ENCODE assay signal across 21 cellular contexts in genomic region chr19:33552928-33553279, GRCh38. TPM values are rescaled to one million over a fixed set of nuclear protein-coding genes. Genes with fewer than 3 reads are reported as not detected.
A peak's percentile ranks its signal among the peaks of the same experiment; 100 is the strongest.
DNase-seq lines count a peak whose midpoint lies in the region; ATAC-seq, FAIRE-seq and TF ChIP-seq lines count a peak whose summit lies in the region.
"Had no signal": no experiment of that assay in that cellular context is flagged by ENCODE, and none has a peak within 500 bp of the region (broad histone marks: within the 10 kb centered on the region; RNA-seq: fewer than 3 reads in every experiment).

No MANE protein-coding gene starts in this region.

- H3K4me2 ChIP-seq in GM23338 (no peak overlapping the region), K562 (ENCODE audit: insufficient read depth, low read length) (no peak overlapping the region; the same call in 1 of the 2 replicates), PC-9 (no peak overlapping the region)
- H3K4me2 ChIP-seq: BLaER1 had no signal

- no peaks in the 10 kb centered on the region; the same call in 1 of the 3 replicates for H3K9me3 Mint-ChIP-seq in GM23338
- no peaks in the 10 kb centered on the region for H3K9me3 Mint-ChIP-seq in activated T-helper 2 cell treated with anti-CD3 and anti-CD28 coated beads, Interferon-gamma antibody, Interleukin-2, Interleukin-4, amounts not matched to agents 10 μg/mL and 5 μg/mL and 100 μg/mL, durations not matched to agents 14 hours and 24 hours and 36 hours
- H3K9me3 Mint-ChIP-seq: CD4-positive, alpha-beta memory T cell had no signal

- H3K27me3 ChIP-seq in GM23338 (ENCODE audit: insufficient read depth) (no peaks in the 10 kb centered on the region), K562 (ENCODE audit: control insufficient read depth in 2 of 2, insufficient read depth in 2 of 2, low read length in 2 of 2) (peaks cover 2 to 50% of the 10 kb centered on the region in 2 experiments; a peak in 3 of 5 replicates), sigmoid colon (no peaks in the 10 kb centered on the region), aorta (ENCODE audit: control insufficient read depth in 1 of 2, insufficient read depth in 2 of 2, low read length in 1 of 2) (no peaks in the 10 kb centered on the region), PC-9 (ENCODE audit: insufficient read depth, low read depth) (peaks cover 28% of the 10 kb centered on the region)
- H3K27me3 ChIP-seq: BLaER1 had no signal

- POLR2A ChIA-PET in K562 (lab: Yijun Ruan, JAX): no interaction called here
- POLR2A ChIA-PET in PC-9 (lab: Charles Lee; ENCODE audit: unreplicated experiment): no interaction called here

- H3K9me3 ChIP-seq in K562 (replicated peaks; ENCODE audit: control insufficient read depth, insufficient read depth, low read depth, low read length) (no peaks in the 10 kb centered on the region), sigmoid colon (no peaks in the 10 kb centered on the region), aorta (ENCODE audit: control insufficient read depth, low read length) (no peaks in the 10 kb centered on the region), PC-9 (ENCODE audit: insufficient read depth, low read depth) (no peaks in the 10 kb centered on the region)
- H3K9me3 ChIP-seq: BLaER1 had no signal

- H3K36me3 Mint-ChIP-seq in GM23338 (ENCODE audit: low read depth): no peaks in the 10 kb centered on the region
- H3K36me3 Mint-ChIP-seq in activated T-helper 2 cell treated with anti-CD3 and anti-CD28 coated beads, Interferon-gamma antibody, Interleukin-2, Interleukin-4, amounts not matched to agents 10 μg/mL and 5 μg/mL and 100 μg/mL, durations not matched to agents 14 hours and 24 hours and 36 hours (ENCODE audit: low read depth): no peaks in the 10 kb centered on the region
- H3K36me3 Mint-ChIP-seq: CD14-positive monocyte; CD4-positive, alpha-beta memory T cell had no signal

- WGBS in K562 (ENCODE audit: insufficient coverage, low coverage, missing lambda C conversion rate): 0% methylated on average over 4 of the region's 4 CpGs
- 93 to 97% methylated on average over 4 of the region's 4 CpGs for WGBS in sigmoid colon, 2 donors
- 87 to 92% methylated on average over 4 of the region's 4 CpGs for WGBS in aorta, 2 donors

- no peak for TF ChIP-seq CTCF in GM23338 (conservative IDR thresholded peaks at IDR 0.05; ENCODE audit: low read depth in 2 of 2)
- TF ChIP-seq CTCF in K562 (IDR thresholded peaks at IDR 0.05 in 2 of 3, conservative IDR thresholded peaks at IDR 0.05 in 1 of 3; ENCODE audit: insufficient read depth in 2 of 3, low read depth in 1 of 3, low read length in 3 of 3): no peak
- TF ChIP-seq CTCF in sigmoid colon (IDR thresholded peaks at IDR 0.05): no peak
- no peak for TF ChIP-seq CTCF in PC-9 (conservative IDR thresholded peaks at IDR 0.05)

- no peak overlapping the region for H3K9ac ChIP-seq in K562 (ENCODE audit: insufficient read depth in 1 of 2, low read depth in 2 of 2, low read length in 2 of 2)
- H3K9ac ChIP-seq: BLaER1, GM23248 had no signal

- intact Hi-C loops in K562 (cut with micrococcal nuclease): no loop called here
- intact Hi-C loops in sigmoid colon (cut with DNase I): no loop called here
- intact Hi-C loops in aorta (cut with DNase I): no loop called here
- intact Hi-C loops in PC-9 (cut with micrococcal nuclease; ENCODE audit: unreplicated experiment): no loop called here
- intact Hi-C loops in activated T-helper 2 cell treated with anti-CD3 and anti-CD28 coated beads, Interferon-gamma antibody, Interleukin-2, Interleukin-4, amounts not matched to agents 10 μg/mL and 5 μg/mL and 100 μg/mL, durations not matched to agents 14 hours and 24 hours and 36 hours (cut with micrococcal nuclease): no loop called here

- no peak for FAIRE-seq in K562 (lab: Jason Lieb, UNC)
- FAIRE-seq: GM12878, H54, HTR-8/SVneo had no signal

- no peak for TF ChIP-seq POLR2A in K562 (conservative IDR thresholded peaks at IDR 0.05)
- TF ChIP-seq POLR2A in sigmoid colon (IDR thresholded peaks at IDR 0.05): no peak

- DNase-seq in GM23338 (ENCODE audit: low spot score) (no peak), K562 (ENCODE audit: extremely low read depth in 1 of 4, low spot score in 3 of 4) (peak in 3 of 4 experiments; percentile 42 to 56 (median 49)), sigmoid colon (peak; percentile 40), aorta (peak; percentile 37 to 53), PC-9 (no peak)
- DNase-seq in activated T-helper 2 cell treated with anti-CD3 and anti-CD28 coated beads, Interferon-gamma antibody, Interleukin-2, Interleukin-4, amounts not matched to agents 10 μg/mL and 5 μg/mL and 100 μg/mL, durations not matched to agents 14 hours and 24 hours and 36 hours (ENCODE audit: low spot score): no peak
- DNase-seq: 8988T; Calu3; CD4-positive, alpha-beta memory T cell; DMS53; DND-41; EL; GM23248; HCEC 1CT; IMR-90 had no signal

- no peaks in the 10 kb centered on the region for H3K4me1 ChIP-seq in GM23338 (ENCODE audit: insufficient read depth)
- H3K4me1 ChIP-seq in K562 (replicated peaks in 1 of 2; ENCODE audit: control insufficient read depth in 2 of 2, insufficient read depth in 2 of 2, low read length in 2 of 2): no peaks in the 10 kb centered on the region
- no peaks in the 10 kb centered on the region for H3K4me1 ChIP-seq in sigmoid colon
- no peaks in the 10 kb centered on the region for H3K4me1 ChIP-seq in aorta (ENCODE audit: control insufficient read depth in 1 of 2, insufficient read depth in 2 of 2, low read length in 2 of 2)
- H3K4me1 ChIP-seq in PC-9 (replicated peaks; ENCODE audit: insufficient read depth): no peaks in the 10 kb centered on the region
- H3K4me1 ChIP-seq: BLaER1 had no signal

- H3F3A ChIP-seq in GM23338 (replicated peaks; ENCODE audit: low read depth) (no peaks in the 10 kb centered on the region), PC-9 (ENCODE audit: insufficient read depth, low read depth) (no peaks in the 10 kb centered on the region)

- CTCF ChIA-PET in K562 (lab: Yijun Ruan, JAX; ENCODE audit: low intra/inter-chr PET ratio) (no interaction called here), PC-9 (lab: Charles Lee) (no interaction called here)

- H3K27ac ChIP-seq in GM23338 (ENCODE audit: low read depth): no peak overlapping the region
- H3K27ac ChIP-seq in K562 (ENCODE audit: extremely low read depth, low read depth, low read length): no peak overlapping the region
- H3K27ac ChIP-seq in sigmoid colon: no peak overlapping the region
- H3K27ac ChIP-seq in aorta (ENCODE audit: low read depth in 1 of 2, low read length in 2 of 2): no peak overlapping the region
- H3K27ac ChIP-seq in PC-9: no peak overlapping the region
- H3K27ac ChIP-seq: BLaER1, GM23248 had no signal

- no peaks in the 10 kb centered on the region for H4K20me1 ChIP-seq in GM23338 (replicated peaks; ENCODE audit: insufficient read depth)
- peaks cover 5% of the 10 kb centered on the region; the same call in 1 of the 2 replicates for H4K20me1 ChIP-seq in K562 (replicated peaks; ENCODE audit: control insufficient read depth, insufficient read depth, low read length)
- H4K20me1 ChIP-seq in PC-9 (ENCODE audit: insufficient read depth): no peaks in the 10 kb centered on the region
- H4K20me1 ChIP-seq: BLaER1 had no signal

- no peak for ATAC-seq in GM23338
- peak; percentile 70; the same call in 2 of the 3 replicates for ATAC-seq in K562
- ATAC-seq in aorta (ENCODE audit: low FRiP score): no peak
- no peak for ATAC-seq in HG03432 (IDR thresholded peaks at IDR 0.05; ENCODE audit: unreplicated experiment)
- ATAC-seq: GM12878 had no signal

- TF ChIP-seq RAD21 in K562 (CRISPR knock-in tag; conservative IDR thresholded peaks at IDR 0.05 in 1 of 2, IDR thresholded peaks at IDR 0.05 in 1 of 2): no peak

- BruUV-seq in K562 (replicated peaks; lab: Mats Ljungman, UMichigan): no TSS peak
- no TSS peak for BruUV-seq in PC-9 (replicated peaks; lab: Mats Ljungman, UMichigan)

- H3K9me1 ChIP-seq in K562 (ENCODE audit: control insufficient read depth, insufficient read depth, low read length): peaks cover 3% of the 10 kb centered on the region

- peaks cover 17% of the 10 kb centered on the region for H3K4me1 Mint-ChIP-seq in GM23338
- no peaks in the 10 kb centered on the region for H3K4me1 Mint-ChIP-seq in activated T-helper 2 cell treated with anti-CD3 and anti-CD28 coated beads, Interferon-gamma antibody, Interleukin-2, Interleukin-4, amounts not matched to agents 10 μg/mL and 5 μg/mL and 100 μg/mL, durations not matched to agents 14 hours and 24 hours and 36 hours (ENCODE audit: low read depth)
- H3K4me1 Mint-ChIP-seq: CD14-positive monocyte; CD4-positive, alpha-beta memory T cell had no signal

- H3K79me2 ChIP-seq in GM23338 (replicated peaks; ENCODE audit: insufficient read depth) (no peaks in the 10 kb centered on the region), K562 (ENCODE audit: control insufficient read depth, insufficient read depth, low read length) (no peaks in the 10 kb centered on the region), PC-9 (ENCODE audit: low read depth) (no peaks in the 10 kb centered on the region)

- H3K36me3 ChIP-seq in GM23338 (ENCODE audit: insufficient read depth): no peaks in the 10 kb centered on the region
- H3K36me3 ChIP-seq in K562 (ENCODE audit: control insufficient read depth, insufficient read depth, low read length): no peaks in the 10 kb centered on the region
- H3K36me3 ChIP-seq in sigmoid colon: no peaks in the 10 kb centered on the region
- H3K36me3 ChIP-seq in aorta (ENCODE audit: control insufficient read depth in 1 of 2, insufficient read depth in 2 of 2, low read length in 1 of 2): no peaks in the 10 kb centered on the region
- H3K36me3 ChIP-seq in PC-9 (ENCODE audit: low read depth): no peaks in the 10 kb centered on the region
- H3K36me3 ChIP-seq: BLaER1 had no signal

- H3K27ac Mint-ChIP-seq in GM23338: no peak overlapping the region
- H3K27ac Mint-ChIP-seq in activated T-helper 2 cell treated with anti-CD3 and anti-CD28 coated beads, Interferon-gamma antibody, Interleukin-2, Interleukin-4, amounts not matched to agents 10 μg/mL and 5 μg/mL and 100 μg/mL, durations not matched to agents 14 hours and 24 hours and 36 hours: no peak overlapping the region

- H3K27me3 Mint-ChIP-seq in GM23338 (ENCODE audit: insufficient read depth, low read depth, poor library complexity): peaks cover 13% of the 10 kb centered on the region
- H3K27me3 Mint-ChIP-seq in activated T-helper 2 cell treated with anti-CD3 and anti-CD28 coated beads, Interferon-gamma antibody, Interleukin-2, Interleukin-4, amounts not matched to agents 10 μg/mL and 5 μg/mL and 100 μg/mL, durations not matched to agents 14 hours and 24 hours and 36 hours (ENCODE audit: low read depth): no peaks in the 10 kb centered on the region

- 0 out of 2 replicates have a peak overlapping the region, but pooled peaks have one; percentile 28 for H2AFZ ChIP-seq in GM23338
- no peak overlapping the region for H2AFZ ChIP-seq in K562 (ENCODE audit: low read depth, low read length)
- H2AFZ ChIP-seq in PC-9: no peak overlapping the region
- H2AFZ ChIP-seq: GM23248 had no signal

- H3K4me3 Mint-ChIP-seq in GM23338: no peak overlapping the region
- H3K4me3 Mint-ChIP-seq in activated T-helper 2 cell treated with anti-CD3 and anti-CD28 coated beads, Interferon-gamma antibody, Interleukin-2, Interleukin-4, amounts not matched to agents 10 μg/mL and 5 μg/mL and 100 μg/mL, durations not matched to agents 14 hours and 24 hours and 36 hours (ENCODE audit: low read depth): no peak overlapping the region
- H3K4me3 Mint-ChIP-seq: CD14-positive monocyte; CD4-positive, alpha-beta memory T cell had no signal

- no peaks in the 10 kb centered on the region; the same call in none of the 2 replicates for H3K9me2 ChIP-seq in GM23338 (ENCODE audit: insufficient read depth)
- H3K9me2 ChIP-seq in PC-9 (ENCODE audit: insufficient read depth): no peaks in the 10 kb centered on the region

- TF ChIP-seq EP300 in K562 (IDR thresholded peaks at IDR 0.05; ENCODE audit: low read length) (no peak), sigmoid colon (IDR thresholded peaks at IDR 0.05) (no peak)

- in situ Hi-C loops in K562 (cut with MboI): no loop called here

- H3K4me3 ChIP-seq in GM23338 (no peak overlapping the region), K562 (no peak overlapping the region), sigmoid colon (no peak overlapping the region), aorta (ENCODE audit: low read length in 2 of 2) (no peak overlapping the region), PC-9 (no peak overlapping the region)
- H3K4me3 ChIP-seq: BLaER1, GM12878, GM23248 had no signal

RNA-seq across cellular contexts. Expression of gene PEPD, which starts 31.3 kb away (rescaled TPM):
- 89.2 and 95.5 TPM in 2 replicates for total RNA-seq in GM23338 (2014; rRNA removed; shearing (Covaris generic))
- polyA plus RNA-seq in GM23338 (2016; fragmentation: Nextera tagmentation; extraction: Ambion mirVana): 81.7 and 84.7 TPM in 2 replicates
- total RNA-seq in K562 (2011; cell fraction: chromatin; rRNA removed; ENCODE audit: low replicate concordance): 9.8 and 14.8 TPM in 2 replicates
- total RNA-seq in K562 (2011; cell fraction: nucleolus; rRNA removed): 9.5 and 12.1 TPM in 2 replicates
- total RNA-seq in K562 (2011; cell fraction: nucleoplasm; rRNA removed): 7.6 and 9.6 TPM in 2 replicates
- total RNA-seq in K562 (2014; rRNA removed): 14.8 and 16.0 TPM in 2 replicates
- 12.4 and 12.8 TPM in 2 replicates for total RNA-seq in K562 (2014; rRNA removed; fragmentation: Illumina TruSeq; extraction: Trizol)
- total RNA-seq in K562 (2015; rRNA removed; fragmentation: Illumina TruSeq; extraction: Trizol): 14.4 and 14.6 TPM in 2 replicates
- 18.3 and 19.2 TPM in 2 replicates for total RNA-seq in K562 (2021)
- polyA plus RNA-seq in K562 (2011; rRNA removed): 13.8 and 18.9 TPM in 2 replicates
- 18.5 and 48.9 TPM in 2 replicates for polyA plus RNA-seq in K562 (2011; cell fraction: cytosol; rRNA removed)
- 8.5 and 13.7 TPM in 2 replicates for polyA plus RNA-seq in K562 (2011; cell fraction: nucleus; rRNA removed)
- 20.5 and 25.4 TPM in 2 replicates for polyA plus RNA-seq in K562 (2012)
- 12.8 and 18.0 TPM in 2 replicates for polyA plus RNA-seq in K562 (2014; fragmentation: Illumina TruSeq; extraction: Trizol)
- 1 to 10 TPM; 1.3 to 3.0 TPM for polyA plus RNA-seq in K562 (2014; fragmentation: Nextera tagmentation; extraction: Ambion mirVana)
- polyA plus RNA-seq in K562 (2014; rRNA removed): 18.6 and 23.2 TPM in 2 replicates
- polyA minus RNA-seq in K562 (2011; rRNA and poly(A)+ RNA removed): 8.9 and 13.7 TPM in 2 replicates
- 9.4 and 10.6 TPM in 2 replicates for polyA minus RNA-seq in K562 (2011; cell fraction: cytosol; rRNA and poly(A)+ RNA removed)
- polyA minus RNA-seq in K562 (2011; cell fraction: nucleus; rRNA and poly(A)+ RNA removed): 5.8 and 6.3 TPM in 2 replicates
- total RNA-seq in sigmoid colon: 10 to 100 TPM; 61.5 to 69.0 (median 64.9) TPM
- 100 to 1,000 TPM in 1 of 3 donors, 10 to 100 TPM in 2; 50.0 to 187 (median 79.3) TPM for polyA plus RNA-seq in sigmoid colon
- total RNA-seq in aorta: 10 to 100 TPM; 54.3 to 56.6 TPM
- polyA plus RNA-seq in aorta: 100 to 1,000 TPM in 1 of 2 donors, 10 to 100 TPM in 1; 48.2 to 186 TPM
- total RNA-seq in PC-9 (2021): 64.9 and 71.0 TPM in 2 replicates
- 18.9 and 23.8 TPM in 2 replicates for total RNA-seq in activated T-helper 2 cell treated with anti-CD3 and anti-CD28 coated beads, Interferon-gamma antibody, Interleukin-2, Interleukin-4, amounts not matched to agents 10 μg/mL and 5 μg/mL and 100 μg/mL, durations not matched to agents 14 hours and 24 hours and 36 hours

Comparison
In these comparisons a context has a peak if more than half of its experiments do, and no peak if none do; other contexts are left out.
1. DNase-seq: peak in K562 (3 of 4), sigmoid colon (single experiment) and aorta (2 of 2); none in GM23338 (single experiment), PC-9 (0 of 2) and activated T-helper 2 cell treated with anti-CD3 and anti-CD28 coated beads, Interferon-gamma antibody, Interleukin-2, Interleukin-4, amounts not matched to agents 10 μg/mL and 5 μg/mL and 100 μg/mL, durations not matched to agents 14 hours and 24 hours and 36 hours (single experiment).